ENCODE assay signal across 1 cellular context in the genomic region with DNA sequence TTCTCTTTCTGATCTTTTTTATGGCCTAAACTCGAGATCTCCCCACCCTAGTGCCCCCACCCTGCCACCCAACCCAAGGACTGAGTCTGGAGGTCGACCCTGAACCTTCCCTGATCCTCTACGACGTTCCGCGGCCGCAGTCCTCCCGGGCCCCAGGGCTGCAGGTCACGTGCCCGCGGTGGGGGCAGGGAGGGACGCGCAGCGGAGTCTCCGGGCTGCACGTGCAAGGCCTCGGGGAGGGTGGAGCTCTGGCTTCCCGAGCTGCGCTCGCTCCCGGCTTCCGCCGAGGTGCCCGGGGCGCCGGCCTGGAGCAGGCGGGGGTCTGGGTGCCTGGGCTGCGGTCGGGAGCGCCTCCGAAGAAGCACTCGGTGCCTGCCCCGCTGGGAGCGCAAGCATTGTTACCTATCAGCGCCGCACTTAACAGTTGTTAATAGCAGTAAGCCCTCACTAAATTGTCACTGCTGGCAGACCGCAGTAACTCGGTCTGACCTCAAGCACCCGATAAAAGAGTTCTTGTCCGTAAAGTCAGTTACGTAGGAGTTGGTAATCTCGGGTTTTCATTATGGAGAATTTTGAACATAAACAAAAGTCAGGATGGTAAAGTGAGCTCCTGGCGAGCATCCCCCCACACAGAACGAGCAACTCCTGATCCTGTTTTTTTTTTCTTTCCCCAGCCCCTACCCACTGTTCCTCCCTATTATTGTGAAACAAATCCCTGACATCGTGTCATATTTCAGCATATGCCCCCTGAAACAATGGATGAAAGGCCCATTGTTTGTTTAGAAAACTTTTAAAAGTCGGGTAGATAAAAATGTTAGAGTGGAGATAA.
TF ChIP-seq lines count a peak whose summit lies in the region.

No MANE protein-coding gene starts in this region.

TF ChIP-seq in K562, 482 proteins besides CTCF, POLR2A, EP300 and RAD21 (continued from another document and continues in another):
- TF ChIP-seq, protein P1, sequence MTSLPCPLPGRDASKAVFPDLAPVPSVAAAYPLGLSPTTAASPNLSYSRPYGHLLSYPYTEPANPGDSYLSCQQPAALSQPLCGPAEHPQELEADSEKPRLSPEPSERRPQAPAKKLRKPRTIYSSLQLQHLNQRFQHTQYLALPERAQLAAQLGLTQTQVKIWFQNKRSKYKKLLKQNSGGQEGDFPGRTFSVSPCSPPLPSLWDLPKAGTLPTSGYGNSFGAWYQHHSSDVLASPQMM (CRISPR knock-in tag; IDR thresholded peaks at IDR 0.05): no peak
- peak; percentile 43; the same call in 1 of the 2 replicates for TF ChIP-seq NBN (IDR thresholded peaks at IDR 0.05; ENCODE audit: low read depth)
- TF ChIP-seq, protein P2, sequence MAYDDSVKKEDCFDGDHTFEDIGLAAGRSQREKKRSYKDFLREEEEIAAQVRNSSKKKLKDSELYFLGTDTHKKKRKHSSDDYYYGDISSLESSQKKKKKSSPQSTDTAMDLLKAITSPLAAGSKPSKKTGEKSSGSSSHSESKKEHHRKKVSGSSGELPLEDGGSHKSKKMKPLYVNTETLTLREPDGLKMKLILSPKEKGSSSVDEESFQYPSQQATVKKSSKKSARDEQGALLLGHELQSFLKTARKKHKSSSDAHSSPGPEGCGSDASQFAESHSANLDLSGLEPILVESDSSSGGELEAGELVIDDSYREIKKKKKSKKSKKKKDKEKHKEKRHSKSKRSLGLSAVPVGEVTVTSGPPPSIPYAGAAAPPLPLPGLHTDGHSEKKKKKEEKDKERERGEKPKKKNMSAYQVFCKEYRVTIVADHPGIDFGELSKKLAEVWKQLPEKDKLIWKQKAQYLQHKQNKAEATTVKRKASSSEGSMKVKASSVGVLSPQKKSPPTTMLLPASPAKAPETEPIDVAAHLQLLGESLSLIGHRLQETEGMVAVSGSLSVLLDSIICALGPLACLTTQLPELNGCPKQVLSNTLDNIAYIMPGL (CRISPR knock-in tag; IDR thresholded peaks at IDR 0.05): no peak
- TF ChIP-seq NR2C2 (CRISPR knock-in tag; IDR thresholded peaks at IDR 0.05): no peak
- TF ChIP-seq NR2C2 (tag; IDR thresholded peaks at IDR 0.05): 0 out of 2 replicates have a peak, but pooled peaks have one; percentile 35
- no peak for TF ChIP-seq FIP1L1 (IDR thresholded peaks at IDR 0.05; ENCODE audit: low read depth, low read length, poor library complexity, severe bottlenecking)
- TF ChIP-seq, protein P3, sequence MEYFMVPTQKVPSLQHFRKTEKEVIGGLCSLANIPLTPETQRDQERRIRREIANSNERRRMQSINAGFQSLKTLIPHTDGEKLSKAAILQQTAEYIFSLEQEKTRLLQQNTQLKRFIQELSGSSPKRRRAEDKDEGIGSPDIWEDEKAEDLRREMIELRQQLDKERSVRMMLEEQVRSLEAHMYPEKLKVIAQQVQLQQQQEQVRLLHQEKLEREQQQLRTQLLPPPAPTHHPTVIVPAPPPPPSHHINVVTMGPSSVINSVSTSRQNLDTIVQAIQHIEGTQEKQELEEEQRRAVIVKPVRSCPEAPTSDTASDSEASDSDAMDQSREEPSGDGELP (CRISPR knock-in tag; IDR thresholded peaks at IDR 0.05; ENCODE audit: borderline replicate concordance): peak; percentile 72
- TF ChIP-seq, protein P4, sequence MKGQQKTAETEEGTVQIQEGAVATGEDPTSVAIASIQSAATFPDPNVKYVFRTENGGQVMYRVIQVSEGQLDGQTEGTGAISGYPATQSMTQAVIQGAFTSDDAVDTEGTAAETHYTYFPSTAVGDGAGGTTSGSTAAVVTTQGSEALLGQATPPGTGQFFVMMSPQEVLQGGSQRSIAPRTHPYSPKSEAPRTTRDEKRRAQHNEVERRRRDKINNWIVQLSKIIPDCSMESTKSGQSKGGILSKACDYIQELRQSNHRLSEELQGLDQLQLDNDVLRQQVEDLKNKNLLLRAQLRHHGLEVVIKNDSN (CRISPR knock-in tag; IDR thresholded peaks at IDR 0.05): peak; percentile 97
- TF ChIP-seq CCNT2 (IDR thresholded peaks at IDR 0.05; ENCODE audit: borderline replicate concordance, extremely low read depth, insufficient read length, low read depth, low read length): peak; percentile 89
- TF ChIP-seq MTA1 (IDR thresholded peaks at IDR 0.05; ENCODE audit: borderline replicate concordance): 0 out of 2 replicates have a peak, but pooled peaks have one; percentile 36
- TF ChIP-seq ARHGAP35 (IDR thresholded peaks at IDR 0.05; ENCODE audit: partially characterized antibody): no peak
- TF ChIP-seq ZNF511 (CRISPR knock-in tag; IDR thresholded peaks at IDR 0.05): peak; percentile 37; the same call in 1 of the 2 replicates
- 0 out of 2 replicates have a peak, but pooled peaks have one; percentile 52 for TF ChIP-seq DIDO1 (tag; IDR thresholded peaks at IDR 0.05; ENCODE audit: low read depth)
- TF ChIP-seq TCF3 (CRISPR knock-in tag; IDR thresholded peaks at IDR 0.05): no peak
- peak in 1 of 2 experiments; percentile 11; a peak in 2 of 4 replicates for TF ChIP-seq RCOR1 (IDR thresholded peaks at IDR 0.05; ENCODE audit: borderline replicate concordance in 1 of 2, low read depth in 2 of 2, low read length in 2 of 2)
- no peak for TF ChIP-seq ZBTB17 (CRISPR knock-in tag; IDR thresholded peaks at IDR 0.05)
- TF ChIP-seq, protein P5, sequence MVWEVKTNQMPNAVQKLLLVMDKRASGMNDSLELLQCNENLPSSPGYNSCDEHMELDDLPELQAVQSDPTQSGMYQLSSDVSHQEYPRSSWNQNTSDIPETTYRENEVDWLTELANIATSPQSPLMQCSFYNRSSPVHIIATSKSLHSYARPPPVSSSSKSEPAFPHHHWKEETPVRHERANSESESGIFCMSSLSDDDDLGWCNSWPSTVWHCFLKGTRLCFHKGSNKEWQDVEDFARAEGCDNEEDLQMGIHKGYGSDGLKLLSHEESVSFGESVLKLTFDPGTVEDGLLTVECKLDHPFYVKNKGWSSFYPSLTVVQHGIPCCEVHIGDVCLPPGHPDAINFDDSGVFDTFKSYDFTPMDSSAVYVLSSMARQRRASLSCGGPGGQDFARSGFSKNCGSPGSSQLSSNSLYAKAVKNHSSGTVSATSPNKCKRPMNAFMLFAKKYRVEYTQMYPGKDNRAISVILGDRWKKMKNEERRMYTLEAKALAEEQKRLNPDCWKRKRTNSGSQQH (CRISPR knock-in tag; IDR thresholded peaks at IDR 0.05): no peak
- TF ChIP-seq ZNF12 (CRISPR knock-in tag; IDR thresholded peaks at IDR 0.05): no peak
- TF ChIP-seq NFIX (CRISPR knock-in tag; IDR thresholded peaks at IDR 0.05; ENCODE audit: low read depth): no peak
- TF ChIP-seq TOE1 (IDR thresholded peaks at IDR 0.05; ENCODE audit: borderline replicate concordance): peak; percentile 87; the same call in 1 of the 2 replicates
- TF ChIP-seq TOE1 (CRISPR knock-in tag; IDR thresholded peaks at IDR 0.05; ENCODE audit: borderline replicate concordance, low read depth): no peak
- TF ChIP-seq ZNF586 (CRISPR knock-in tag; conservative IDR thresholded peaks at IDR 0.05): no peak
- peak; percentile 79 for TF ChIP-seq MYC (IDR thresholded peaks at IDR 0.05; ENCODE audit: low read depth, low read length)
- no peak for TF ChIP-seq MYC (CRISPR knock-in tag; IDR thresholded peaks at IDR 0.05; ENCODE audit: borderline replicate concordance, low read depth)
- no peak for TF ChIP-seq TEAD2 (tag; IDR thresholded peaks at IDR 0.05)
- peak; percentile 54 for TF ChIP-seq CEBPB (tag; IDR thresholded peaks at IDR 0.05)
- no peak for TF ChIP-seq RBM22 (IDR thresholded peaks at IDR 0.05; ENCODE audit: low read depth, low read length, poor library complexity, severe bottlenecking)
- TF ChIP-seq PATZ1 (CRISPR knock-in tag; IDR thresholded peaks at IDR 0.05; ENCODE audit: borderline replicate concordance): no peak
- TF ChIP-seq GABPB1 (CRISPR knock-in tag; IDR thresholded peaks at IDR 0.05): peak; percentile 61; the same call in 1 of the 2 replicates
- TF ChIP-seq THRA (IDR thresholded peaks at IDR 0.05): no peak
- TF ChIP-seq SIN3A (IDR thresholded peaks at IDR 0.05; ENCODE audit: borderline replicate concordance in 2 of 2, control insufficient read depth in 1 of 2, low read depth in 2 of 2, low read length in 2 of 2): peak in 1 of 2 experiments; percentile 56; a peak in 1 of 4 replicates
- TF ChIP-seq CBFA2T2 (conservative IDR thresholded peaks at IDR 0.05): peak; percentile 56
- peak; percentile 76 for TF ChIP-seq HES1 (IDR thresholded peaks at IDR 0.05; ENCODE audit: low read depth)
- TF ChIP-seq TFAM (CRISPR knock-in tag; conservative IDR thresholded peaks at IDR 0.05): no peak
- no peak for TF ChIP-seq KLF10 (CRISPR knock-in tag; IDR thresholded peaks at IDR 0.05)
- TF ChIP-seq HEY1 (CRISPR knock-in tag; IDR thresholded peaks at IDR 0.05; ENCODE audit: borderline replicate concordance): no peak
- 0 out of 2 replicates have a peak, but pooled peaks have one; percentile 29 for TF ChIP-seq RNF2 (IDR thresholded peaks at IDR 0.05)
- no peak for TF ChIP-seq TAF7 (tag; IDR thresholded peaks at IDR 0.05)
- no peak for TF ChIP-seq DDX20 (tag; IDR thresholded peaks at IDR 0.05; ENCODE audit: low read depth)
- TF ChIP-seq HINFP (tag; conservative IDR thresholded peaks at IDR 0.05; ENCODE audit: low read depth): no peak
- peak; percentile 63 for TF ChIP-seq CHD2 (IDR thresholded peaks at IDR 0.05; ENCODE audit: low read depth, low read length)
- TF ChIP-seq ZBTB11 (CRISPR knock-in tag; IDR thresholded peaks at IDR 0.05): no peak
- TF ChIP-seq ZNF23 (CRISPR knock-in tag; IDR thresholded peaks at IDR 0.05): no peak
- no peak for TF ChIP-seq ZNF589 (CRISPR knock-in tag; IDR thresholded peaks at IDR 0.05; ENCODE audit: low read depth)
- 0 out of 2 replicates have a peak, but pooled peaks have one; percentile 38 for TF ChIP-seq MTA3 (IDR thresholded peaks at IDR 0.05; ENCODE audit: borderline replicate concordance)
- peak; percentile 55 to 62 for TF ChIP-seq NRF1 (conservative IDR thresholded peaks at IDR 0.05 in 1 of 2, IDR thresholded peaks at IDR 0.05 in 1 of 2)
- TF ChIP-seq POLR2G (IDR thresholded peaks at IDR 0.05; ENCODE audit: low read depth, low read length): peak; percentile 10; the same call in 1 of the 2 replicates
- TF ChIP-seq CBFB (CRISPR knock-in tag; IDR thresholded peaks at IDR 0.05): 0 out of 2 replicates have a peak, but pooled peaks have one; percentile 28
